Comparison of ENCODE assay signal across 27 cellular contexts in genomic region chr10:77490512-77490911, GRCh38.
"Had no signal": no experiment of that assay in that cellular context is flagged by ENCODE, and none has a peak within 500 bp of the region (broad histone marks: within the 10 kb centered on the region; RNA-seq: fewer than 3 reads in every experiment).

No MANE protein-coding gene starts in this region.

- ATAC-seq: esophagus mucosa; heart right ventricle; mucosa of descending colon; natural killer cell treated with Interleukin-12 subunit alpha and Interleukin-12 subunit beta and Interleukin-15 and Interleukin-18, amount 100 ng/mL, for 72 hours; stimulated activated memory B cell treated with anti-CD40 and anti-IgM and Interleukin-4, amounts not matched to agents 10 μg/mL and 1 μg/mL and 100 μg/mL, for 72 hours; stimulated activated naive CD8-positive, alpha-beta T cell treated with anti-CD3 and anti-CD28 coated beads, Interleukin-15, amount 100 ng/mL, for 72 hours had no signal

- H3K27me3 ChIP-seq: adrenal gland, ascending aorta, sigmoid colon, tibial artery had no signal

- H3K9me3 ChIP-seq: adrenal gland, ascending aorta, heart right ventricle, mucosa of descending colon, sigmoid colon, tibial artery had no signal

- H3K4me2 ChIP-seq: smooth muscle cell had no signal

- DNase-seq: activated CD4-positive, alpha-beta memory T cell treated with anti-CD3 and anti-CD28 coated beads for 36 hours; activated CD4-positive, alpha-beta T cell treated with anti-CD3 and anti-CD28 coated beads, Interleukin-2, amount 10 ng/mL, durations not matched to agents 24 days and 14 days; activated CD4-positive, CD25-positive, alpha-beta regulatory T cell treated with anti-CD3 and anti-CD28 coated beads, Interleukin-2, amount 50 U/mL, for 72 hours; activated CD8-positive, alpha-beta memory T cell treated with anti-CD3 and anti-CD28 coated beads, Interleukin-2, amount 50 U/mL, for 4 hours; activated effector memory CD4-positive, alpha-beta T cell treated with anti-CD3 and anti-CD28 coated beads, Interleukin-2, amount 50 U/mL, for 16 hours; activated naive CD4-positive, alpha-beta T cell treated with anti-CD3 and anti-CD28 coated beads for 36 hours; activated naive CD8-positive, alpha-beta T cell treated with anti-CD3 and anti-CD28 coated beads for 36 hours; activated T-cell treated with anti-CD3 and anti-CD28 coated beads, Interleukin-2, amount 50 U/mL, for 1 hour; adrenal gland; endodermal cell; foreskin fibroblast; heart right ventricle; kidney glomerular epithelial cell; mucosa of descending colon; retina; sigmoid colon; stimulated activated CD4-positive, alpha-beta T cell treated with anti-CD3 and anti-CD28 coated beads, Interleukin-1b, Interleukin-23, amount 100 ng/mL, for 48 hours; stimulated activated CD4-positive, alpha-beta T cell treated with anti-CD3 and anti-CD28 coated beads, Interleukin-4, amount 100 ng/mL, for 4 hours; stimulated activated CD8-positive, alpha-beta memory T cell treated with anti-CD3 and anti-CD28 coated beads, Interleukin-4, amount 100 ng/mL, for 48 hours; stimulated activated naive CD8-positive, alpha-beta T cell treated with anti-CD3 and anti-CD28 coated beads, Interleukin-15, amount 100 ng/mL, for 72 hours; T-helper 9 cell; tibial artery had no signal

- H3K27ac ChIP-seq: adrenal gland, ascending aorta, heart right ventricle, sigmoid colon, tibial artery had no signal

- H3K36me3 ChIP-seq: adrenal gland, heart right ventricle, tibial artery had no signal

- H3K4me3 ChIP-seq: adrenal gland, ascending aorta, heart right ventricle, mucosa of descending colon, sigmoid colon, smooth muscle cell, tibial artery had no signal
